Comparison of ENCODE assay signal across 14 cellular contexts in the genomic region with DNA sequence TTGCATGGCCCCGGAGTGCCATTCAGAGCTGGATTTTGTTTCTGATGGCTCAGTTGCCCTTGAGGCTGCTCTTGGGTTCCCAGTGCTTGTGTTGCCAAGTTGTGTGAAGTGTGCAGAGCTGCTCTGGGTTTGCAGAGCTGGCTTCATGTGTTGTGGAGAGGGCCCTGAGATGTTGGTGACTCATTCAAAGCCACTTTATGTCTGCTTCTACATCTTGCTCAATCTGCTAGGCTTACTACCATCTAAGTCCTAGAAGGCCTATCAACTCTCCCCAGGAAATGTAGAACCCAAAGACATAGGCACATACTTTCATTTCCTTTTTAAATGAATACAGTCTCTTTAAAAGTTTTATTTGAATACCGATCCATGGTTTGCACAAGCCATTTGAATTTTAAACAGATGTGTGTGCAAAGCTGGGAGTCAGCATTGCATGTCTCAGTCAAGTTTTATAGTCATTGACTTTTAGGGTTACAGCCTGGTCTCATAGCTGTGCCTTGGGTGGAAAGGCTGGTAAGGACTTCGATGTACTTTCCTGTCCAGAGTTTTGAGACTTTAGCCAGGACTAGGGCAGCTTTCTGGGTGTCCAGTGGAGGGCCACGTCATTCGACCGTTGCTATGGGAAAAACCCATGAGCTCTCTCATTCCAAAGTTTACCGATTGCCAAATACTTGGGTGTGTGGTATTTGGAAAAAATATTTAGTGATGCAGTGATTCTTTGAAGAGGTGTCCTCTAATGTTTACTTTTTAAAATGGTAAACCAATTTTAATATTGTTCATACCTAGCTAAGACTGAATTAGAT.
DNase-seq lines count a peak whose midpoint lies in the region; ATAC-seq, FAIRE-seq and TF ChIP-seq lines count a peak whose summit lies in the region.
"Had no signal": no experiment of that assay in that cellular context is flagged by ENCODE, and none has a peak within 500 bp of the region (broad histone marks: within the 10 kb centered on the region; RNA-seq: fewer than 3 reads in every experiment).

No MANE protein-coding gene starts in this region.

- BruUV-seq in K562 (replicated peaks; lab: Mats Ljungman, UMichigan): no TSS peak

- H3K27ac Mint-ChIP-seq in chondrocyte (ENCODE audit: unreplicated experiment): no peak overlapping the region
- H3K27ac Mint-ChIP-seq in neural progenitor cell: no peak overlapping the region
- H3K27ac Mint-ChIP-seq: natural killer cell; stimulated activated effector memory CD8-positive, alpha-beta T cell treated with anti-CD3 and anti-CD28 coated beads, Interleukin-12 subunit alpha, Interleukin-12 subunit beta, amount 100 ng/mL, for 72 hours had no signal

- ATAC-seq in K562: peak; percentile 52; the same call in 2 of the 3 replicates
- ATAC-seq: natural killer cell; stimulated activated effector memory CD8-positive, alpha-beta T cell treated with anti-CD3 and anti-CD28 coated beads, Interleukin-12 subunit alpha, Interleukin-12 subunit beta, amount 100 ng/mL, for 72 hours had no signal

- no peaks in the 10 kb centered on the region for H3K9me3 Mint-ChIP-seq in chondrocyte (ENCODE audit: low read depth)
- peaks cover 8% of the 10 kb centered on the region for H3K9me3 Mint-ChIP-seq in neural progenitor cell
- H3K9me3 Mint-ChIP-seq: stimulated activated effector memory CD8-positive, alpha-beta T cell treated with anti-CD3 and anti-CD28 coated beads, Interleukin-12 subunit alpha, Interleukin-12 subunit beta, amount 100 ng/mL, for 72 hours had no signal

- DNase-seq in AG09319 (ENCODE audit: extremely low read depth, low read depth) (peak; percentile 58), LNCaP clone FGC (ENCODE audit: low read depth) (peak; percentile 37), K562 (ENCODE audit: extremely low read depth in 1 of 4, low spot score in 3 of 4) (no peak), chondrocyte (ENCODE audit: low spot score) (no peak), NCI-H2227 treated with DMSO at 0.1 percent for 48 hours (lab: John Stamatoyannopoulos, UW) (no peak), NCI-H2227 (lab: John Stamatoyannopoulos, UW; ENCODE audit: unreplicated experiment) (no peak), neural progenitor cell (ENCODE audit: low spot score) (no peak)
- DNase-seq: activated CD4-positive, alpha-beta T cell treated with anti-CD3 and anti-CD28 coated beads for 1 hour; activated gamma-delta T cell; dermis blood vessel endothelial cell; natural killer cell had no signal

- no peak for TF ChIP-seq POLR2A in K562 (conservative IDR thresholded peaks at IDR 0.05)

- intact Hi-C loops in K562 (cut with micrococcal nuclease): no loop called here

- no peaks in the 10 kb centered on the region for H3F3A ChIP-seq in neural progenitor cell (ENCODE audit: low read depth)

- H3K27me3 Mint-ChIP-seq in chondrocyte (ENCODE audit: low read depth) (no peaks in the 10 kb centered on the region), neural progenitor cell (ENCODE audit: insufficient read depth, low read depth) (no peaks in the 10 kb centered on the region)

- no peak for FAIRE-seq in K562 (lab: Jason Lieb, UNC)

- H2AFZ ChIP-seq in K562 (ENCODE audit: low read depth, low read length): no peak overlapping the region
- H2AFZ ChIP-seq in neural progenitor cell (replicated peaks): no peak overlapping the region

- H3K36me3 Mint-ChIP-seq in chondrocyte (ENCODE audit: low read depth) (no peaks in the 10 kb centered on the region), neural progenitor cell (no peaks in the 10 kb centered on the region)
- H3K36me3 Mint-ChIP-seq: natural killer cell; stimulated activated effector memory CD8-positive, alpha-beta T cell treated with anti-CD3 and anti-CD28 coated beads, Interleukin-12 subunit alpha, Interleukin-12 subunit beta, amount 100 ng/mL, for 72 hours had no signal

- POLR2A ChIA-PET in K562 (lab: Yijun Ruan, JAX): interaction anchor here (0.6 to 1.4 kb wide), 2 partner anchors 8 to 57 kb away, joined by 3 to 6 read pairs; no protein-coding TSS in a partner anchor

- TF ChIP-seq CTCF in AG09319 (IDR thresholded peaks at IDR 0.05; ENCODE audit: low read depth, low read length) (no peak; the same call in 1 of the 2 replicates), LNCaP clone FGC (IDR thresholded peaks at IDR 0.05; ENCODE audit: control insufficient read depth, extremely low read depth, insufficient read depth) (no peak), K562 (IDR thresholded peaks at IDR 0.05 in 2 of 3, conservative IDR thresholded peaks at IDR 0.05 in 1 of 3; ENCODE audit: insufficient read depth in 2 of 3, low read depth in 1 of 3, low read length in 3 of 3) (no peak), liver (IDR thresholded peaks at IDR 0.05; ENCODE audit: low read depth, low read length, missing input control) (no peak), chondrocyte (IDR thresholded peaks at IDR 0.05) (no peak), neural progenitor cell (IDR thresholded peaks at IDR 0.05) (no peak)

- H3K4me2 ChIP-seq in K562 (ENCODE audit: insufficient read depth, low read length): no peak overlapping the region
- H3K4me2 ChIP-seq in neural progenitor cell: no peak overlapping the region

- H4K20me1 ChIP-seq in K562 (replicated peaks; ENCODE audit: control insufficient read depth, insufficient read depth, low read length): no peaks in the 10 kb centered on the region
- H4K20me1 ChIP-seq in neural progenitor cell (ENCODE audit: low read depth): no peaks in the 10 kb centered on the region

- H3K27me3 ChIP-seq in K562 (ENCODE audit: control insufficient read depth in 2 of 2, insufficient read depth in 2 of 2, low read length in 2 of 2) (no peaks in the 10 kb centered on the region), liver (ENCODE audit: control insufficient read depth in 4 of 4, insufficient read depth in 4 of 4, low read length in 3 of 4) (no peaks in the 10 kb centered on the region), neural progenitor cell (no peaks in the 10 kb centered on the region)

- TF ChIP-seq RAD21 in K562 (CRISPR knock-in tag; conservative IDR thresholded peaks at IDR 0.05 in 1 of 2, IDR thresholded peaks at IDR 0.05 in 1 of 2): no peak
- peak; percentile 46 to 54 for TF ChIP-seq RAD21 in liver (IDR thresholded peaks at IDR 0.05)

- H3K9me1 ChIP-seq in K562 (ENCODE audit: control insufficient read depth, insufficient read depth, low read length): no peaks in the 10 kb centered on the region

- CTCF ChIA-PET in K562 (lab: Yijun Ruan, JAX; ENCODE audit: low intra/inter-chr PET ratio): no interaction called here

- no peaks in the 10 kb centered on the region for H3K79me2 ChIP-seq in K562 (ENCODE audit: control insufficient read depth, insufficient read depth, low read length)
- H3K79me2 ChIP-seq in neural progenitor cell (ENCODE audit: low read depth): no peaks in the 10 kb centered on the region

- H3K36me3 ChIP-seq in K562 (ENCODE audit: control insufficient read depth, insufficient read depth, low read length) (no peaks in the 10 kb centered on the region), liver (ENCODE audit: control insufficient read depth in 4 of 4, insufficient read depth in 3 of 4, low read depth in 1 of 4, low read length in 3 of 4) (no peaks in the 10 kb centered on the region), neural progenitor cell (no peaks in the 10 kb centered on the region)

- in situ Hi-C loops in K562 (cut with MboI): no loop called here

- 43% methylated on average over 7 of the region's 7 CpGs for WGBS in K562 (ENCODE audit: insufficient coverage, low coverage, missing lambda C conversion rate)
- WGBS in liver: 37% methylated on average over 7 of the region's 7 CpGs

- H3K9me3 ChIP-seq in K562 (replicated peaks; ENCODE audit: control insufficient read depth, insufficient read depth, low read depth, low read length): no peaks in the 10 kb centered on the region
- H3K9me3 ChIP-seq in liver (ENCODE audit: control insufficient read depth in 4 of 4, low read length in 3 of 4): no peaks in the 10 kb centered on the region
- H3K9me3 ChIP-seq in neural progenitor cell (ENCODE audit: low read depth): no peaks in the 10 kb centered on the region

- H3K4me3 Mint-ChIP-seq in chondrocyte (ENCODE audit: unreplicated experiment) (no peak overlapping the region), neural progenitor cell (no peak overlapping the region)
- H3K4me3 Mint-ChIP-seq: natural killer cell; stimulated activated effector memory CD8-positive, alpha-beta T cell treated with anti-CD3 and anti-CD28 coated beads, Interleukin-12 subunit alpha, Interleukin-12 subunit beta, amount 100 ng/mL, for 72 hours had no signal

- H3K4me3 ChIP-seq in LNCaP clone FGC (ENCODE audit: low read depth, low read length) (no peak overlapping the region), K562 (no peak overlapping the region), liver (ENCODE audit: low read depth in 1 of 3, low read length in 3 of 3) (no peak overlapping the region), neural progenitor cell (no peak overlapping the region)

- TF ChIP-seq EP300 in K562 (IDR thresholded peaks at IDR 0.05; ENCODE audit: low read length): no peak

- H3K4me1 Mint-ChIP-seq in chondrocyte (ENCODE audit: low read depth) (peaks cover 27% of the 10 kb centered on the region), neural progenitor cell (peaks cover 16% of the 10 kb centered on the region)
- H3K4me1 Mint-ChIP-seq: natural killer cell; stimulated activated effector memory CD8-positive, alpha-beta T cell treated with anti-CD3 and anti-CD28 coated beads, Interleukin-12 subunit alpha, Interleukin-12 subunit beta, amount 100 ng/mL, for 72 hours had no signal

- no peak overlapping the region for H3K27ac ChIP-seq in K562 (ENCODE audit: extremely low read depth, low read depth, low read length)
- peak overlapping the region; percentile 84 to 93 for H3K27ac ChIP-seq in liver (ENCODE audit: low read depth in 1 of 2, low read length in 2 of 2)
- H3K27ac ChIP-seq in neural progenitor cell: no peak overlapping the region
- H3K27ac ChIP-seq: C4-2B had no signal

- H3K4me1 ChIP-seq in K562 (replicated peaks in 1 of 2; ENCODE audit: control insufficient read depth in 2 of 2, insufficient read depth in 2 of 2, low read length in 2 of 2) (peaks cover 0 to 2% of the 10 kb centered on the region in 2 experiments; a peak in 1 of 5 replicates), liver (ENCODE audit: control insufficient read depth in 4 of 4, insufficient read depth in 4 of 4, low read length in 3 of 4) (peaks cover 0 to 13% (median 6%) of the 10 kb centered on the region in 4 donors), neural progenitor cell (peaks cover 18% of the 10 kb centered on the region)

- H3K9ac ChIP-seq in K562 (ENCODE audit: insufficient read depth in 1 of 2, low read depth in 2 of 2, low read length in 2 of 2): peak overlapping the region in 1 of 2 experiments; percentile 31; a peak in 1 of 4 replicates
- H3K9ac ChIP-seq in liver (ENCODE audit: low read depth in 1 of 2, low read length in 2 of 2): peak overlapping the region in 1 of 2 donors; percentile 66
- no peak overlapping the region for H3K9ac ChIP-seq in neural progenitor cell

TF ChIP-seq in K562, 482 proteins besides CTCF, POLR2A, EP300 and RAD21 (continues in another document):
- TF ChIP-seq POLR2G (IDR thresholded peaks at IDR 0.05; ENCODE audit: low read depth, low read length) (no peak), SIN3B (IDR thresholded peaks at IDR 0.05; ENCODE audit: low read depth) (no peak), ZNF282 (CRISPR knock-in tag; IDR thresholded peaks at IDR 0.05) (no peak)

TF ChIP-seq in liver, 16 proteins besides CTCF, POLR2A, EP300 and RAD21 (continues in another document):
- TF ChIP-seq TAF1 (conservative IDR thresholded peaks at IDR 0.05) (no peak), JUND (IDR thresholded peaks at IDR 0.05) (peak; percentile 78 to 80)

Comparison
In these comparisons a context has a peak if more than half of its experiments do, and no peak if none do; other contexts are left out.
1. DNase-seq: peak in AG09319 (single experiment) and LNCaP clone FGC (single experiment); none in K562 (0 of 4), chondrocyte (single experiment), NCI-H2227 treated with DMSO at 0.1 percent for 48 hours (single experiment), NCI-H2227 (single experiment) and neural progenitor cell (single experiment).
2. H3K27ac ChIP-seq: peak in liver (2 of 2); none in K562 (single experiment) and neural progenitor cell (single experiment).